8 cellular contexts compared by ENCODE assay signal in genomic region chr5:57176350-57176857, GRCh38. TPM values are rescaled to one million over a fixed set of nuclear protein-coding genes. Genes with fewer than 3 reads are reported as not detected.
DNase-seq lines count a peak whose midpoint lies in the region; ATAC-seq, FAIRE-seq and TF ChIP-seq lines count a peak whose summit lies in the region.

No MANE protein-coding gene starts in this region.

- TF ChIP-seq CTCF in A549 (IDR thresholded peaks at IDR 0.05), result no peak
- TF ChIP-seq CTCF in hepatocyte (IDR thresholded peaks at IDR 0.05; ENCODE audit: poor library complexity), result no peak

- H3K9me3 Mint-ChIP-seq in activated CD8-positive, alpha-beta T cell treated with anti-CD3 and anti-CD28 coated beads, Interleukin-2, amount 10 ng/mL, durations not matched to agents 7 days and 5 days (ENCODE audit: insufficient read depth), result no peaks in the 10 kb centered on the region

- H4K20me1 ChIP-seq in hepatocyte (ENCODE audit: insufficient read depth, poor library complexity, severe bottlenecking), result peaks cover 67% of the 10 kb centered on the region

- H3K4me3 ChIP-seq in A549 (peak overlapping the region; percentile 57), hepatocyte (peak overlapping the region; percentile 66), skeletal muscle tissue (ENCODE audit: low read length in 3 of 3) (peak overlapping the region; percentile 95 to 96 (median 96))

- H3K4me1 Mint-ChIP-seq in activated CD8-positive, alpha-beta T cell treated with anti-CD3 and anti-CD28 coated beads, Interleukin-2, amount 10 ng/mL, durations not matched to agents 7 days and 5 days (ENCODE audit: low read depth), result peaks cover 52% of the 10 kb centered on the region

- WGBS in A549 (ENCODE audit: missing lambda C conversion rate), result 3% methylated on average over 7 of the region's 7 CpGs
- WGBS in hepatocyte (ENCODE audit: low lambda C conversion rate, missing lambda C conversion rate), result 12% methylated on average over 7 of the region's 7 CpGs

- peaks cover 75% of the 10 kb centered on the region for H3K79me2 ChIP-seq in hepatocyte

- TF ChIP-seq POLR2A in A549 (IDR thresholded peaks at IDR 0.05; ENCODE audit: low read length), result no peak

- no peak for TF ChIP-seq RAD21 in A549 (conservative IDR thresholded peaks at IDR 0.05 in 1 of 2, IDR thresholded peaks at IDR 0.05 in 1 of 2)

- H3K27me3 ChIP-seq in hepatocyte, result no peaks in the 10 kb centered on the region
- H3K27me3 ChIP-seq in skeletal muscle tissue (ENCODE audit: control insufficient read depth in 3 of 3, insufficient read depth in 3 of 3, low read length in 3 of 3), result no peaks in the 10 kb centered on the region

- ATAC-seq in A549 (no peak), GM19468 (IDR thresholded peaks at IDR 0.05; ENCODE audit: extremely low read depth, unreplicated experiment) (peak; percentile 5), GM21381 (IDR thresholded peaks at IDR 0.05; ENCODE audit: unreplicated experiment) (no peak)
- no peak for ATAC-seq in activated CD8-positive, alpha-beta T cell treated with anti-CD3 and anti-CD28 coated beads, Interleukin-2, amount 10 ng/mL, durations not matched to agents 7 days and 5 days

- H3K27ac Mint-ChIP-seq in activated CD8-positive, alpha-beta T cell treated with anti-CD3 and anti-CD28 coated beads, Interleukin-2, amount 10 ng/mL, durations not matched to agents 7 days and 5 days, result peak overlapping the region; percentile 97

- H3K4me2 ChIP-seq in A549 (peak overlapping the region; percentile 92), hepatocyte (peak overlapping the region; percentile 84)

- H3K4me1 ChIP-seq in A549, result peaks cover 38% of the 10 kb centered on the region; the same call in 2 of the 3 replicates
- peaks cover 8% of the 10 kb centered on the region for H3K4me1 ChIP-seq in hepatocyte (ENCODE audit: insufficient read depth)
- H3K4me1 ChIP-seq in skeletal muscle tissue (ENCODE audit: control insufficient read depth in 3 of 3, insufficient read depth in 3 of 3, low read length in 3 of 3), result peaks cover 18 to 44% (median 28%) of the 10 kb centered on the region in 3 donors

- H3K36me3 Mint-ChIP-seq in activated CD8-positive, alpha-beta T cell treated with anti-CD3 and anti-CD28 coated beads, Interleukin-2, amount 10 ng/mL, durations not matched to agents 7 days and 5 days (ENCODE audit: low read depth), result peaks cover 63% of the 10 kb centered on the region

- H3K27ac ChIP-seq in A549, result peak overlapping the region in 1 of 2 experiments; percentile 0; a peak in 1 of 6 replicates
- H3K27ac ChIP-seq in hepatocyte, result peak overlapping the region; percentile 99
- peak overlapping the region; percentile 100 for H3K27ac ChIP-seq in skeletal muscle tissue (ENCODE audit: low read depth, low read length)

- DNase-seq in A549 (ENCODE audit: low read depth in 1 of 2, low spot score in 1 of 2) (no peak), hepatocyte (ENCODE audit: low spot score) (no peak), activated gamma-delta T cell treated with Interleukin-2 at 50 U/mL for 16 hours (no peak)
- no peak for DNase-seq in activated CD8-positive, alpha-beta T cell treated with anti-CD3 and anti-CD28 coated beads, Interleukin-2, amount 10 ng/mL, durations not matched to agents 7 days and 5 days
- DNase-seq in stimulated activated CD8-positive, alpha-beta memory T cell treated with anti-CD3 and anti-CD28 coated beads, Interleukin-4, amount 100 ng/mL, for 48 hours, result no peak

- POLR2A ChIA-PET in A549 (lab: Yijun Ruan, JAX), result interaction anchor here (1.6 kb wide), 1 partner anchor 267 kb away, joined by 5 read pairs; the partner anchor contains the start of gene SETD9
- POLR2A ChIA-PET in activated CD8-positive, alpha-beta T cell treated with anti-CD3 and anti-CD28 coated beads, Interleukin-2, amount 10 ng/mL, durations not matched to agents 7 days and 5 days (lab: Charles Lee), result interaction anchor here (0.7 kb wide), 1 partner anchor 243 kb away, joined by 3 read pairs; no protein-coding TSS in a partner anchor

- CTCF ChIA-PET in A549 (lab: Yijun Ruan, JAX), result interaction anchor here (0.6 to 1.3 kb wide), 4 partner anchors 12 to 276 kb away, joined by 3 read pairs; no protein-coding TSS in a partner anchor
- CTCF ChIA-PET in activated CD8-positive, alpha-beta T cell treated with anti-CD3 and anti-CD28 coated beads, Interleukin-2, amount 10 ng/mL, durations not matched to agents 7 days and 5 days (lab: Charles Lee), result interaction anchor here (0.9 to 1.3 kb wide), 4 partner anchors 11 to 277 kb away, joined by 3 to 6 read pairs (median 4); no protein-coding TSS in a partner anchor

- peak overlapping the region; percentile 90 for H3K4me3 Mint-ChIP-seq in activated CD8-positive, alpha-beta T cell treated with anti-CD3 and anti-CD28 coated beads, Interleukin-2, amount 10 ng/mL, durations not matched to agents 7 days and 5 days

- H3K27me3 Mint-ChIP-seq in activated CD8-positive, alpha-beta T cell treated with anti-CD3 and anti-CD28 coated beads, Interleukin-2, amount 10 ng/mL, durations not matched to agents 7 days and 5 days (ENCODE audit: low read depth), result no peaks in the 10 kb centered on the region

- TF ChIP-seq EP300 in A549 (IDR thresholded peaks at IDR 0.05), result no peak

- no peak overlapping the region for H2AFZ ChIP-seq in hepatocyte

- H3K9me3 ChIP-seq in A549 (no peaks in the 10 kb centered on the region), hepatocyte (ENCODE audit: low read depth) (no peaks in the 10 kb centered on the region), skeletal muscle tissue (ENCODE audit: control insufficient read depth in 3 of 3, low read length in 3 of 3) (no peaks in the 10 kb centered on the region)

- peak overlapping the region; percentile 98 to 100 (median 100) for H3K9ac ChIP-seq in skeletal muscle tissue (ENCODE audit: low read depth in 1 of 3, low read length in 3 of 3)

- H3K36me3 ChIP-seq in hepatocyte (replicated peaks; ENCODE audit: insufficient read depth, low read depth) (no peaks in the 10 kb centered on the region), skeletal muscle tissue (ENCODE audit: control insufficient read depth in 3 of 3, insufficient read depth in 3 of 3, low read length in 3 of 3) (peaks cover 0 to 3% (median 0%) of the 10 kb centered on the region in 3 donors)

- no peak for FAIRE-seq in A549 (lab: Jason Lieb, UNC)

- no peaks in the 10 kb centered on the region for H3K9me2 ChIP-seq in hepatocyte (replicated peaks; ENCODE audit: insufficient read depth)

TF ChIP-seq in A549, 52 proteins besides CTCF, POLR2A, EP300 and RAD21:
- TF ChIP-seq HOXB5 (CRISPR knock-in tag; IDR thresholded peaks at IDR 0.05) (no peak), REST (IDR thresholded peaks at IDR 0.05) (no peak), FOXS1 (CRISPR knock-in tag; IDR thresholded peaks at IDR 0.05) (peak; percentile 81; the same call in 1 of the 2 replicates)
- TF ChIP-seq, protein P1, sequence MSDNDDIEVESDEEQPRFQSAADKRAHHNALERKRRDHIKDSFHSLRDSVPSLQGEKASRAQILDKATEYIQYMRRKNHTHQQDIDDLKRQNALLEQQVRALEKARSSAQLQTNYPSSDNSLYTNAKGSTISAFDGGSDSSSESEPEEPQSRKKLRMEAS (IDR thresholded peaks at IDR 0.05), result 0 out of 2 replicates have a peak, but pooled peaks have one; percentile 20

RNA-seq across cellular contexts. Expression of gene GPBP1, which starts 2.5 kb away (rescaled TPM):
- polyA plus RNA-seq in A549 (2011; rRNA removed), result 58.3 and 86.0 TPM in 2 replicates
- polyA plus RNA-seq in A549 (2012; cell fraction: cytosol; rRNA removed), result 10.4 and 11.9 TPM in 2 replicates
- polyA plus RNA-seq in A549 (2012; cell fraction: nucleus; rRNA removed), result 5.9 and 10.2 TPM in 2 replicates
- polyA plus RNA-seq in A549 (2017; fragmentation: RNase III; extraction: RNeasy Plus Mini Kit Qiagen cat#74134 plus additional on column Dnase treatment), result 31.0 to 33.7 TPM (median 32.8 TPM) in 3 replicates
- polyA minus RNA-seq in A549 (2011; rRNA and poly(A)+ RNA removed), result 14.7 and 14.8 TPM in 2 replicates
- total RNA-seq in activated CD8-positive, alpha-beta T cell treated with anti-CD3 and anti-CD28 coated beads, Interleukin-2, amount 10 ng/mL, durations not matched to agents 7 days and 5 days, result 10 to 100 TPM; 76.4 to 84.6 TPM
- 86.1 and 95.4 TPM in 2 replicates for total RNA-seq in hepatocyte
- 47.0 and 49.0 TPM in 2 replicates for polyA plus RNA-seq in hepatocyte
- 71.0 TPM for total RNA-seq in skeletal muscle tissue
